Comparison of ENCODE assay signal across 15 cellular contexts in the genomic region with DNA sequence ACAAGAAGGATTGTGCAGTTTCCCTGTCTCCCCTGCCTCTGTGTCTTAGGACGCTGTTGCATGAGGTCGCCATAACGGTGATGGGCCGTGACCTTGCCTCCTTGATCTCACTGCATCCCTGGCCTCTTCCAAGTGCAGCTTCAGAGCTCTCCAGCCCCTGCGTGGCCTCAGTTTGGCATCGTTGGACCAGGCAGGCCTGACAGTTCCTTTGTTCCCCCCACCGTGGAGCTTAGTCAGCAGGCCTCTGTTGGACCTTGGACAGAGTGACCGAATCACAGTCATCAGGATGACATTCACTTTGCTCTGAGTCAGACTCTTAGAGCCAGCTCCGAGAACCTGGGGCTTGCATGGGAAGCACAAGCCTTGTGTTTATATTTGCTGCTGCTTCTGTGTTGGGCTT.
DNase-seq lines count a peak whose midpoint lies in the region; FAIRE-seq and TF ChIP-seq lines count a peak whose summit lies in the region.
"Had no signal": no experiment of that assay in that cellular context is flagged by ENCODE, and none has a peak within 500 bp of the region (broad histone marks: within the 10 kb centered on the region; RNA-seq: fewer than 3 reads in every experiment).

No MANE protein-coding gene starts in this region.

- peaks cover 7% of the 10 kb centered on the region for H3K4me1 ChIP-seq in adipocyte (ENCODE audit: control insufficient read depth, insufficient read depth, low read length)
- H3K4me1 ChIP-seq: heart right ventricle, vagina had no signal

- no peaks in the 10 kb centered on the region for H3K27me3 ChIP-seq in adipocyte (replicated peaks; ENCODE audit: control insufficient read depth, insufficient read depth, low read length)
- H3K27me3 ChIP-seq: vagina had no signal

- H3K4me3 ChIP-seq in adipocyte (ENCODE audit: low read length), result no peak overlapping the region
- H3K4me3 ChIP-seq: heart right ventricle, skin epidermis, vagina had no signal

- no peaks in the 10 kb centered on the region for H3K36me3 ChIP-seq in adipocyte (ENCODE audit: control insufficient read depth, insufficient read depth, low read length, severe bottlenecking)
- H3K36me3 ChIP-seq: heart right ventricle, vagina had no signal

- H3K9me3 ChIP-seq in adipocyte (ENCODE audit: control insufficient read depth, low read length), result no peaks in the 10 kb centered on the region
- H3K9me3 ChIP-seq: heart right ventricle, vagina had no signal

- peak; percentile 85 for FAIRE-seq in H54 (lab: Jason Lieb, UNC)

- DNase-seq in H54 (ENCODE audit: insufficient read length, low spot score) (peak; percentile 76), adipocyte (ENCODE audit: low read depth) (peak; percentile 38), glomerular visceral epithelial cell (ENCODE audit: extremely low spot score) (peak; percentile 53), stromal cell of bone marrow (ENCODE audit: low read depth) (peak; percentile 69), retina (no peak), NCI-H2081 treated with DMSO at 0.1 percent for 48 hours (lab: John Stamatoyannopoulos, UW) (no peak)
- no peak for DNase-seq in NK-92 treated with Interleukin-12 subunit alpha and Interleukin-12 subunit beta, amount 100 ng/mL, for 24 hours (lab: John Stamatoyannopoulos, UW)
- DNase-seq: activated CD4-positive, alpha-beta T cell treated with anti-CD3 and anti-CD28 coated beads for 4 hours; activated effector memory CD4-positive, alpha-beta T cell treated with Interleukin-2 at 50 U/mL for 16 hours; dermis blood vessel endothelial cell; heart right ventricle; NCI-H2227 treated with DMSO at 0.1 percent for 48 hours; Right ventricle myocardium superior had no signal

- no peak overlapping the region for H3K9ac ChIP-seq in adipocyte (ENCODE audit: low read length)

- no peak for TF ChIP-seq POLR2A in H54 (IDR thresholded peaks at IDR 0.05; ENCODE audit: low read depth, low read length)

Comparison
In these comparisons a context has a peak if more than half of its experiments do, and no peak if none do; other contexts are left out.
1. DNase-seq: peak in H54 (single experiment), adipocyte (single experiment), glomerular visceral epithelial cell (single experiment) and stromal cell of bone marrow (single experiment); none in retina (single experiment), NCI-H2081 treated with DMSO at 0.1 percent for 48 hours (single experiment) and NK-92 treated with Interleukin-12 subunit alpha and Interleukin-12 subunit beta, amount 100 ng/mL, for 24 hours (single experiment).